11 cellular contexts compared by ENCODE assay signal in the genomic region with DNA sequence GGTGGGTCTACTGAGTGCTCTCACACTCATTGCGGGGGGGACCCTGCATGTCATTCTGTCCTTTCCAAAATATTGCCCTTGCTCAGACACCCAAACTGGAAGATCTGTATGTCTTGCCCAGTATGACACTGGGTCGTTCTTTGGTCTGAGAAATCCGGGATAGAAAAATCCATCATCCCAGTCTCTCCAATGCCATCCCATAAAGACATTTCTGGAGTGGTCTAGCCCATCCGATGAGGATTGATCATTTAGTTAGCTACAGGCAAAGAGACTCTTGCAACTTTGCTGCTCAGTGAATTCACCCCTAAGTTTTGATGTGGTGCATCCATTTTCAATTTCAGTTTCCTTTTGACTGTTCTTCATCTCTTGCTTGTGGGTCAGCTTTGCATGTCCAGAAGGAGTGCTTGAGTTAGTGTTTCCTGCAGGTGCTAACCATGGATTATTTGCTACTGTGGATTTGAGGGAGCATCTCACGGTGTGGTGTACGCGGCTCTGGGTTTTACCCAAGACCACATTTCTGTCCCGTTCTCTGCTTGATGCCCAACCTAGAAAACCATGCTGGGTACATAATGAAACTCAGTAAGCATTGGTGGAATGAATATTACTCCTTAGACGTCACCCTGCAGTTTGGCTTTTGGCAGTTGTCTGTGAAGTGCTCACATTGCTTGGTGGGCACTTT.
A peak's percentile ranks its signal among the peaks of the same experiment; 100 is the strongest.
DNase-seq lines count a peak whose midpoint lies in the region; ATAC-seq and TF ChIP-seq lines count a peak whose summit lies in the region.
"Had no signal": no experiment of that assay in that cellular context is flagged by ENCODE, and none has a peak within 500 bp of the region (broad histone marks: within the 10 kb centered on the region; RNA-seq: fewer than 3 reads in every experiment).

No MANE protein-coding gene starts in this region.

- H3K4me1 ChIP-seq in colonic mucosa, result no peaks in the 10 kb centered on the region

- no peaks in the 10 kb centered on the region for H3K9me3 ChIP-seq in colonic mucosa

- no peak for TF ChIP-seq CTCF in colonic mucosa (IDR thresholded peaks at IDR 0.05)

- no peak overlapping the region for H3K9ac ChIP-seq in colonic mucosa (ENCODE audit: low read depth in 2 of 2, low read length in 2 of 2)

- DNase-seq in colonic mucosa, result no peak
- DNase-seq in NCI-H446 treated with DMSO at 0.1 percent for 48 hours (lab: John Stamatoyannopoulos, UW), result no peak
- DNase-seq in AG08396 (ENCODE audit: low spot score), result no peak
- DNase-seq in activated CD4-positive, CD25-positive, alpha-beta regulatory T cell (lab: John Stamatoyannopoulos, UW), result no peak
- DNase-seq: activated naive CD4-positive, alpha-beta T cell; NCI-H1694 treated with DMSO at 0.1 percent for 48 hours had no signal

- no peaks in the 10 kb centered on the region for H3K27me3 ChIP-seq in colonic mucosa
- H3K27me3 ChIP-seq: hepatocyte had no signal

- no peak for TF ChIP-seq POLR2A in GM18505 (IDR thresholded peaks at IDR 0.05; ENCODE audit: borderline replicate concordance, extremely low read depth, insufficient read depth, insufficient read length)

- intact Hi-C loops in colonic mucosa (cut with DNase I), result no loop called here

- H3K27ac ChIP-seq in colonic mucosa, result no peak overlapping the region
- H3K27ac ChIP-seq: hepatocyte had no signal

- H3K36me3 ChIP-seq in colonic mucosa, result no peaks in the 10 kb centered on the region

- no peak overlapping the region for H3K4me3 ChIP-seq in colonic mucosa
- H3K4me3 ChIP-seq: hepatocyte had no signal

- ATAC-seq in GM18505 (IDR thresholded peaks at IDR 0.05; ENCODE audit: unreplicated experiment) (peak; percentile 86), GM19395 (IDR thresholded peaks at IDR 0.05; ENCODE audit: unreplicated experiment) (peak; percentile 98), HG02840 (IDR thresholded peaks at IDR 0.05; ENCODE audit: low FRiP score, unreplicated experiment) (peak; percentile 82), HG03520 (IDR thresholded peaks at IDR 0.05; ENCODE audit: unreplicated experiment) (peak; percentile 90)
